In genomic region chr14:70332015-70332414, GRCh38 we compare ENCODE assay signal across 25 cellular contexts.
"Had no signal": no experiment of that assay in that cellular context is flagged by ENCODE, and none has a peak within 500 bp of the region (broad histone marks: within the 10 kb centered on the region; RNA-seq: fewer than 3 reads in every experiment).

No MANE protein-coding gene starts in this region.

- H3K27me3 ChIP-seq: dorsolateral prefrontal cortex, esophagus muscularis mucosa, foreskin keratinocyte, gastroesophageal sphincter, heart left ventricle, hepatocyte, left lung had no signal

- H2AFZ ChIP-seq: hepatocyte had no signal

- ATAC-seq: foreskin keratinocyte, gastroesophageal sphincter, heart left ventricle, left colon, left lung, left ventricle myocardium superior, lower lobe of right lung, mucosa of descending colon had no signal

- DNase-seq: dermis blood vessel endothelial cell; dorsolateral prefrontal cortex; effector CD4-positive, alpha-beta T cell; effector memory CD4-positive, alpha-beta T cell; foreskin keratinocyte; heart left ventricle; hypothalamus; immature natural killer cell; islet precursor cell; kidney; kidney glomerular epithelial cell; left colon; left lung; left ventricle myocardium superior; lower lobe of right lung; mesenchymal stem cell; mucosa of descending colon; naive B cell had no signal

- FAIRE-seq: colon, endothelial cell of umbilical vein, frontal cortex, kidney had no signal

- H3K27ac ChIP-seq: coronary artery, dorsolateral prefrontal cortex, esophagus muscularis mucosa, foreskin keratinocyte, gastroesophageal sphincter, heart left ventricle, hepatocyte, left lung, lower lobe of right lung had no signal

- H3K4me1 ChIP-seq: esophagus muscularis mucosa, foreskin keratinocyte, gastroesophageal sphincter, heart left ventricle, left lung, lower lobe of right lung had no signal

- H3K4me2 ChIP-seq: hepatocyte had no signal

- H3K4me3 ChIP-seq: coronary artery, dorsolateral prefrontal cortex, esophagus muscularis mucosa, gastroesophageal sphincter, heart left ventricle, hepatocyte, left lung, lower lobe of right lung, mucosa of descending colon had no signal
